21 cellular contexts compared by ENCODE assay signal in genomic region chr2:85400951-85401805, GRCh38. TPM values are rescaled to one million over a fixed set of nuclear protein-coding genes. Genes with fewer than 3 reads are reported as not detected.
DNase-seq lines count a peak whose midpoint lies in the region; ATAC-seq and TF ChIP-seq lines count a peak whose summit lies in the region.
"Had no signal": no experiment of that assay in that cellular context is flagged by ENCODE, and none has a peak within 500 bp of the region (broad histone marks: within the 10 kb centered on the region; RNA-seq: fewer than 3 reads in every experiment).

No MANE protein-coding gene starts in this region.

- peaks cover 12% of the 10 kb centered on the region for H3K36me3 Mint-ChIP-seq in natural killer cell treated with Interleukin-12 subunit alpha and Interleukin-12 subunit beta and Interleukin-15 and Interleukin-18, amount 100 ng/mL, for 72 hours

- H2AFZ ChIP-seq in osteoblast (ENCODE audit: low read length) = no peak overlapping the region

- peaks cover 44 to 75% (median 58%) of the 10 kb centered on the region in 11 experiments for H3K36me3 ChIP-seq in BLaER1 treated with 17β-estradiol and CSF1 and Interleukin-3, amounts not matched to agents 10 nM and 100 nM
- H3K36me3 ChIP-seq in rectal smooth muscle tissue (ENCODE audit: control insufficient read depth, insufficient read depth, low read length) (peaks cover 4% of the 10 kb centered on the region), osteoblast (ENCODE audit: insufficient read depth, low read length) (no peaks in the 10 kb centered on the region)
- H3K36me3 ChIP-seq: SJSA1 had no signal

- TF ChIP-seq CTCF in HL-60 (IDR thresholded peaks at IDR 0.05; ENCODE audit: insufficient read depth, low read length) (no peak), osteoblast (IDR thresholded peaks at IDR 0.05; ENCODE audit: extremely low read depth, low read depth, low read length) (no peak)

- H3K79me2 ChIP-seq in osteoblast (ENCODE audit: insufficient read depth, low read length) = peaks cover 13% of the 10 kb centered on the region

- no peaks in the 10 kb centered on the region for H3K27me3 Mint-ChIP-seq in natural killer cell treated with Interleukin-12 subunit alpha and Interleukin-12 subunit beta and Interleukin-15 and Interleukin-18, amount 100 ng/mL, for 72 hours
- H3K27me3 Mint-ChIP-seq: brain had no signal

- H3K9me3 ChIP-seq in BLaER1 treated with 17β-estradiol and CSF1 and Interleukin-3, amounts not matched to agents 10 nM and 100 nM (replicated peaks in 1 of 11) = peaks cover 4 to 12% (median 11%) of the 10 kb centered on the region in 11 experiments; a peak in 20 of 22 replicates
- no peaks in the 10 kb centered on the region for H3K9me3 ChIP-seq in osteoblast (ENCODE audit: low read depth, low read length)
- H3K9me3 ChIP-seq: SJSA1 had no signal

- H3K27me3 ChIP-seq in BLaER1 treated with 17β-estradiol and CSF1 and Interleukin-3, amounts not matched to agents 10 nM and 100 nM = no peaks in the 10 kb centered on the region
- H3K27me3 ChIP-seq in HL-60 (ENCODE audit: insufficient read depth, poor library complexity, severe bottlenecking) = no peaks in the 10 kb centered on the region
- no peaks in the 10 kb centered on the region for H3K27me3 ChIP-seq in rectal smooth muscle tissue (ENCODE audit: control insufficient read depth, insufficient read depth, low read length)
- no peaks in the 10 kb centered on the region for H3K27me3 ChIP-seq in osteoblast (ENCODE audit: insufficient read depth, low read length)
- H3K27me3 ChIP-seq: SJSA1 had no signal

- peak overlapping the region in 10 of 11 experiments; percentile 58 to 99 (median 72); a peak in 19 of 22 replicates for H3K4me2 ChIP-seq in BLaER1 treated with 17β-estradiol and CSF1 and Interleukin-3, amounts not matched to agents 10 nM and 100 nM
- H3K4me2 ChIP-seq in osteoblast (ENCODE audit: insufficient read depth, low read length) = no peak overlapping the region

- peaks cover 3% of the 10 kb centered on the region for H3K9me3 Mint-ChIP-seq in natural killer cell treated with Interleukin-12 subunit alpha and Interleukin-12 subunit beta and Interleukin-15 and Interleukin-18, amount 100 ng/mL, for 72 hours

- H3K4me3 Mint-ChIP-seq in natural killer cell treated with Interleukin-12 subunit alpha and Interleukin-12 subunit beta and Interleukin-15 and Interleukin-18, amount 100 ng/mL, for 72 hours = no peak overlapping the region
- H3K4me3 Mint-ChIP-seq: brain; CD8-positive, alpha-beta T cell had no signal

- DNase-seq in HL-60 (ENCODE audit: low read depth in 1 of 2, low spot score in 1 of 2) (no peak), cerebellar nuclear complex (lab: John Stamatoyannopoulos, UW) (peak; percentile 39 to 68), osteoblast (ENCODE audit: insufficient read length, low spot score, missing footprints) (no peak)
- no peak for DNase-seq in natural killer cell treated with Interleukin-12 subunit alpha and Interleukin-12 subunit beta and Interleukin-15 and Interleukin-18, amount 100 ng/mL, for 72 hours (ENCODE audit: low spot score)
- DNase-seq in activated naive CD4-positive, alpha-beta T cell (lab: John Stamatoyannopoulos, UW) = no peak
- no peak for DNase-seq in central memory CD4-positive, alpha-beta T cell
- DNase-seq: activated CD4-positive, alpha-beta T cell treated with anti-CD3 and anti-CD28 coated beads, Interleukin-2, amount 50 U/mL, for 1 hour; activated CD8-positive, alpha-beta memory T cell treated with anti-CD3 and anti-CD28 coated beads, Interleukin-2, amount 50 U/mL, for 4 hours; activated effector memory CD4-positive, alpha-beta T cell treated with Interleukin-2 at 50 U/mL for 16 hours; CD8-positive, alpha-beta T cell; DMS53; kidney glomerular epithelial cell; NCI-H187 treated with DMSO at 0.1 percent for 48 hours; NCI-H2227 treated with DMSO at 0.1 percent for 48 hours; NCI-H82; right cardiac atrium; T-helper 2 cell had no signal

- peak overlapping the region in 9 of 11 experiments; percentile 30 to 95 (median 76); a peak in 16 of 22 replicates for H3K27ac ChIP-seq in BLaER1 treated with 17β-estradiol and CSF1 and Interleukin-3, amounts not matched to agents 10 nM and 100 nM
- peak overlapping the region; percentile 71 for H3K27ac ChIP-seq in HL-60 (replicated peaks)
- no peak overlapping the region for H3K27ac ChIP-seq in rectal smooth muscle tissue (ENCODE audit: low read depth, low read length)
- no peak overlapping the region for H3K27ac ChIP-seq in osteoblast (ENCODE audit: low read depth, low read length)
- H3K27ac ChIP-seq: SJSA1 had no signal

- H3K4me3 ChIP-seq in BLaER1 treated with 17β-estradiol and CSF1 and Interleukin-3, amounts not matched to agents 10 nM and 100 nM = no peak overlapping the region
- H3K4me3 ChIP-seq in HL-60 (replicated peaks; ENCODE audit: insufficient read depth, low read length) (no peak overlapping the region), rectal smooth muscle tissue (ENCODE audit: low read length) (no peak overlapping the region), osteoblast (ENCODE audit: insufficient read depth, low read length) (no peak overlapping the region)
- H3K4me3 ChIP-seq: SJSA1 had no signal

- H3K4me1 Mint-ChIP-seq in natural killer cell treated with Interleukin-12 subunit alpha and Interleukin-12 subunit beta and Interleukin-15 and Interleukin-18, amount 100 ng/mL, for 72 hours (ENCODE audit: low read depth in 2 of 2) = peaks cover 17 to 29% of the 10 kb centered on the region in 2 donors

- peaks cover 45 to 55% (median 48%) of the 10 kb centered on the region in 10 experiments for H3K4me1 ChIP-seq in BLaER1 treated with 17β-estradiol and CSF1 and Interleukin-3, amounts not matched to agents 10 nM and 100 nM
- peaks cover 14% of the 10 kb centered on the region for H3K4me1 ChIP-seq in rectal smooth muscle tissue (ENCODE audit: control insufficient read depth, insufficient read depth, low read length)
- peaks cover 19% of the 10 kb centered on the region for H3K4me1 ChIP-seq in osteoblast (ENCODE audit: insufficient read depth, low read length)
- H3K4me1 ChIP-seq: SJSA1 had no signal

- peak overlapping the region in 7 of 11 experiments; percentile 41 to 70 (median 55); a peak in 12 of 22 replicates for H3K9ac ChIP-seq in BLaER1 treated with 17β-estradiol and CSF1 and Interleukin-3, amounts not matched to agents 10 nM and 100 nM
- H3K9ac ChIP-seq in rectal smooth muscle tissue (ENCODE audit: low read length) = peak overlapping the region; percentile 21

- no peak for ATAC-seq in natural killer cell treated with Interleukin-12 subunit alpha and Interleukin-12 subunit beta and Interleukin-15 and Interleukin-18, amount 100 ng/mL, for 72 hours
- ATAC-seq: CD8-positive, alpha-beta T cell had no signal

- peaks cover 0 to 45% (median 0%) of the 10 kb centered on the region in 11 experiments; a peak in 5 of 22 replicates for H4K20me1 ChIP-seq in BLaER1 treated with 17β-estradiol and CSF1 and Interleukin-3, amounts not matched to agents 10 nM and 100 nM
- H4K20me1 ChIP-seq in osteoblast (ENCODE audit: insufficient read depth, low read length) = no peaks in the 10 kb centered on the region

- H3K27ac Mint-ChIP-seq in natural killer cell treated with Interleukin-12 subunit alpha and Interleukin-12 subunit beta and Interleukin-15 and Interleukin-18, amount 100 ng/mL, for 72 hours = no peak overlapping the region
- H3K27ac Mint-ChIP-seq: CD8-positive, alpha-beta T cell had no signal

RNA-seq across cellular contexts. Expression of gene CAPG, which starts 9.0 kb away (rescaled TPM):
- 10 to 100 TPM in 1 of 2 donors, 1 to 10 TPM in 1; 8.4 to 12.9 TPM for total RNA-seq in natural killer cell treated with Interleukin-12 subunit alpha and Interleukin-12 subunit beta and Interleukin-15 and Interleukin-18, amount 100 ng/mL, for 72 hours
- 97.2 and 140 TPM in 2 replicates for total RNA-seq in osteoblast

RNA-seq across cellular contexts. Expression of gene SH2D6, which starts 17.3 kb away (rescaled TPM):
- under 1 TPM; 0.24 to 0.81 TPM for total RNA-seq in natural killer cell treated with Interleukin-12 subunit alpha and Interleukin-12 subunit beta and Interleukin-15 and Interleukin-18, amount 100 ng/mL, for 72 hours
- under 0.01 TPM in 1 of 2 replicates, not detected in the other for total RNA-seq in osteoblast
- total RNA-seq: SJSA1 had no signal

RNA-seq across cellular contexts. Expression of gene ELMOD3, which starts 46.6 kb away (rescaled TPM):
- 10 to 100 TPM; 19.8 to 19.9 TPM for total RNA-seq in natural killer cell treated with Interleukin-12 subunit alpha and Interleukin-12 subunit beta and Interleukin-15 and Interleukin-18, amount 100 ng/mL, for 72 hours
- 20.9 and 22.1 TPM in 2 replicates for total RNA-seq in osteoblast

RNA-seq across cellular contexts. Expression of gene RETSAT, which starts 46.9 kb away (rescaled TPM):
- total RNA-seq in natural killer cell treated with Interleukin-12 subunit alpha and Interleukin-12 subunit beta and Interleukin-15 and Interleukin-18, amount 100 ng/mL, for 72 hours = 10 to 100 TPM; 25.5 to 32.7 TPM
- total RNA-seq in osteoblast = 41.6 and 62.5 TPM in 2 replicates

Comparison
In these comparisons a context has a peak if more than half of its experiments do, and no peak if none do; other contexts are left out.
1. H3K27ac ChIP-seq: peak in BLaER1 treated with 17β-estradiol and CSF1 and Interleukin-3, amounts not matched to agents 10 nM and 100 nM (9 of 11) and HL-60 (single experiment); none in rectal smooth muscle tissue (single experiment) and osteoblast (single experiment).
2. DNase-seq: peak in cerebellar nuclear complex (2 of 2); none in HL-60 (0 of 2), natural killer cell treated with Interleukin-12 subunit alpha and Interleukin-12 subunit beta and Interleukin-15 and Interleukin-18, amount 100 ng/mL, for 72 hours (single experiment), osteoblast (single experiment), activated naive CD4-positive, alpha-beta T cell (0 of 4) and central memory CD4-positive, alpha-beta T cell (single experiment).